ENCODE assay signal across 15 cellular contexts in the genomic region with DNA sequence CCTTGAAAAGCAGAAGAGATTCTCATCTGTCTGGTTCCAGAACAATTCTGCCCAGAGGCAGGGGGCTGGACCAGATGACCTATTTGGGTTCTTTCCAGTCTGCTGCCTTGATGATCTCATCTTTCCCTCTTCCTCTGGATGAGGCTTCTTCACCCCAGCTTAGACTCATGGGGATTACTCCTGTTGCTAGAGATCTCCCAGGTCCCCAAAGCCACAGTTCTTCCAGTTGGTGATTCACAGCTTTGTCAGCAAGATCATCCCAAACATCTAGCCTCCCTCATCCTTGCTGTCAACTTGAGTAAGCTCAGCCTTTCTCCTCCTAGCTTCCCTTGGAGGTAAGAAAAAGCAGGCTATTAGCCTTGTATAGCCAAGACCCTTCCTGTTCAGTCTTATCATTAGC.
DNase-seq lines count a peak whose midpoint lies in the region; ATAC-seq and TF ChIP-seq lines count a peak whose summit lies in the region.
"Had no signal": no experiment of that assay in that cellular context is flagged by ENCODE, and none has a peak within 500 bp of the region (broad histone marks: within the 10 kb centered on the region; RNA-seq: fewer than 3 reads in every experiment).

No MANE protein-coding gene starts in this region.

- H2BK120ac ChIP-seq in mesenchymal stem cell (ENCODE audit: low read depth, low read length), result no peak overlapping the region

- no peak overlapping the region for H2BK12ac ChIP-seq in mesenchymal stem cell (ENCODE audit: low read length in 2 of 2)

- H3K4me2 ChIP-seq in mesenchymal stem cell (ENCODE audit: low read length, poor library complexity, severe bottlenecking), result no peak overlapping the region

- no peak for TF ChIP-seq CTCF in BJ (IDR thresholded peaks at IDR 0.05; ENCODE audit: insufficient read depth, low read depth, low read length)

- H3K9me3 ChIP-seq in mesenchymal stem cell (ENCODE audit: control insufficient read depth, low read length), result peaks cover 8% of the 10 kb centered on the region
- H3K9me3 ChIP-seq: BE2C, lower lobe of right lung had no signal

- H3K4ac ChIP-seq in mesenchymal stem cell (ENCODE audit: low read depth in 1 of 2, low read length in 2 of 2), result no peak overlapping the region

- H3K36me3 ChIP-seq in BJ (ENCODE audit: control insufficient read depth, insufficient read depth, low read length) (no peaks in the 10 kb centered on the region), mesenchymal stem cell (ENCODE audit: control insufficient read depth in 1 of 2, insufficient read depth in 2 of 2, low read depth in 1 of 2, low read length in 2 of 2) (no peaks in the 10 kb centered on the region)
- H3K36me3 ChIP-seq: BE2C, lower lobe of right lung had no signal

- CTCF ChIA-PET in BJ (lab: Yijun Ruan, JAX), result interaction anchor here (0.5 to 0.7 kb wide), 2 partner anchors 57 to 170 kb away, joined by 3 to 4 read pairs; no protein-coding TSS in a partner anchor

- no peak overlapping the region for H3K18ac ChIP-seq in mesenchymal stem cell (ENCODE audit: low read depth in 1 of 2, low read length in 2 of 2)

- H3K4me1 ChIP-seq in mesenchymal stem cell (ENCODE audit: control insufficient read depth, insufficient read depth, low read depth, low read length), result no peaks in the 10 kb centered on the region
- H3K4me1 ChIP-seq: BE2C, lower lobe of right lung had no signal

- H3K9ac ChIP-seq in mesenchymal stem cell (ENCODE audit: low read length), result no peak overlapping the region

- H2BK15ac ChIP-seq in mesenchymal stem cell (ENCODE audit: low read depth, poor library complexity, severe bottlenecking), result no peak overlapping the region

- H4K8ac ChIP-seq in mesenchymal stem cell (ENCODE audit: low read length), result no peak overlapping the region

- DNase-seq in BJ (ENCODE audit: low read depth) (peak; percentile 15), NCI-H226 (peak; percentile 62), mesenchymal stem cell (peak; percentile 66), LoVo (ENCODE audit: low spot score) (no peak), cortex of kidney (lab: John Stamatoyannopoulos, UW) (no peak), epidermal melanocyte (ENCODE audit: insufficient read length, low spot score) (no peak), NCI-H1436 treated with DMSO at 0.1 percent for 48 hours (lab: John Stamatoyannopoulos, UW) (no peak)
- DNase-seq: activated CD4-positive, alpha-beta memory T cell treated with anti-CD3 and anti-CD28 coated beads for 36 hours; activated naive CD8-positive, alpha-beta T cell treated with anti-CD3 and anti-CD28 coated beads, Interleukin-2, amount 50 U/mL, for 24 hours; BE2C; lower lobe of right lung; NCI-H187 treated with DMSO at 0.1 percent for 48 hours; NCI-H510A treated with DMSO at 0.1 percent for 48 hours had no signal

- H3K27me3 ChIP-seq in BJ (ENCODE audit: control insufficient read depth, insufficient read depth, low read length) (no peaks in the 10 kb centered on the region), mesenchymal stem cell (ENCODE audit: control insufficient read depth in 1 of 2, insufficient read depth in 1 of 2, low read length in 2 of 2) (peaks cover 0 to 50% of the 10 kb centered on the region in 2 experiments)
- H3K27me3 ChIP-seq: BE2C had no signal

- no peak overlapping the region for H2BK5ac ChIP-seq in mesenchymal stem cell (ENCODE audit: low read depth, low read length, poor library complexity, severe bottlenecking)

- ATAC-seq in esophagus mucosa, result peak; percentile 48
- ATAC-seq: activated naive CD8-positive, alpha-beta T cell treated with anti-CD3 and anti-CD28 coated beads, Interleukin-2, amount 50 U/mL, for 24 hours had no signal

- H3K23ac ChIP-seq in mesenchymal stem cell (ENCODE audit: low read length in 2 of 2), result no peak overlapping the region

- H4K91ac ChIP-seq in mesenchymal stem cell (ENCODE audit: low read length), result no peak overlapping the region

- H3K14ac ChIP-seq in mesenchymal stem cell (ENCODE audit: low read length in 2 of 2), result no peak overlapping the region

- no peak overlapping the region for H2AFZ ChIP-seq in mesenchymal stem cell (ENCODE audit: low read depth, low read length)

- no peaks in the 10 kb centered on the region for H3K79me1 ChIP-seq in mesenchymal stem cell (replicated peaks; ENCODE audit: low read length, poor library complexity, severe bottlenecking)

- POLR2A ChIA-PET in BJ (lab: Charles Lee), result interaction anchor here (0.5 to 1.1 kb wide), 2 partner anchors 10 to 401 kb away, joined by 6 read pairs; a partner anchor contains a TSS

- no peak overlapping the region for H3K27ac ChIP-seq in mesenchymal stem cell (ENCODE audit: low read length, poor library complexity, severe bottlenecking)
- H3K27ac ChIP-seq: epithelial cell of prostate, lower lobe of right lung had no signal

- H3K4me3 ChIP-seq in BJ (ENCODE audit: low read depth, low read length) (no peak overlapping the region), mesenchymal stem cell (ENCODE audit: insufficient read depth in 1 of 2, low read depth in 1 of 2, low read length in 2 of 2) (no peak overlapping the region)
- H3K4me3 ChIP-seq: lower lobe of right lung had no signal

- H2AK5ac ChIP-seq in mesenchymal stem cell (ENCODE audit: low read length, severe bottlenecking), result no peak overlapping the region

Comparison
In these comparisons a context has a peak if more than half of its experiments do, and no peak if none do; other contexts are left out.
1. DNase-seq: peak in BJ (single experiment), NCI-H226 (single experiment) and mesenchymal stem cell (single experiment); none in LoVo (single experiment), cortex of kidney (single experiment), epidermal melanocyte (single experiment) and NCI-H1436 treated with DMSO at 0.1 percent for 48 hours (single experiment).